8 cellular contexts compared by ENCODE assay signal in the genomic region with DNA sequence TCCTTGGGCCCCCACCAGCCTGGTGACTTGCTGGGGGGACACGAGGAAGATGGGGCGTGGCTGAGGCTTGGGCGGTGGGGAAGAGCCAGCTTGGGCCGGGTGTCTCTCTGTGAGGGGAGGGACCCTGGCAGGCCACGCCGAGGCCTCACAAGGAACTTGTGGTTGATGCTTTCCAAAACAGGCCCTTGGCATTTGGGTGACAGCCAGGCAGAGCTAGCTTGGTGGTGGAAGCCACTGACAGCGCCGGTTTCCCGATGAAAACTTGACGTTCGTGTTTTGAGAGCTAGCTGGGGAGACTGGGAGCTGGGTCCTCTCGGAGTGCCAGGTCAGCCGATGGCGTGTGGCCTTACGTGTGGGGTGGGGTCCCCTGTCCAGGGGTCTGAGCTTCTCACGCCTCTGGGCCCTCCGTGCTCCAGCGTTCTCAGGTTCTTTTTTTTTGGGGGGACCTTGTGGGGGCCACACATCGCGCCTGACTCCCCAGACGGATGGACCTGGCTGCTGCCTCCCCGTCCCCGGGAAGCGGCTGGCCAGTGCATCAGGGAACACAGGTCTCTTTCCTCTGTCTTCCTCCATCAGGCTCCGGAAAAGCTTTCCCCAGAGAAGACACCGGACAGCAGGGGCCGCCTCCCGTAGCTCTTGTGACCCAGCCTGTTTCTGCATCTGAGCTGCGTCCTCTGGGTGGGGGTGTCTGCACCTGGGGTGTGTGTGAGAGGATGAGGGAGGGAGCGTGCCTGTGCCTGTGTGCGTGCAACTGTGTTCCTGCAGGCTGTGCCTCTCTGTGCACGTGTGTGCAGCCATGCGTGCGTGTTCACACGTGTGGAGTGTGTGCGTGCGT.
A peak's percentile ranks its signal among the peaks of the same experiment; 100 is the strongest.
DNase-seq lines count a peak whose midpoint lies in the region; ATAC-seq, FAIRE-seq and TF ChIP-seq lines count a peak whose summit lies in the region.

No MANE protein-coding gene starts in this region.

- no peaks in the 10 kb centered on the region for H3K79me2 ChIP-seq in K562 (ENCODE audit: control insufficient read depth, insufficient read depth, low read length)

- ATAC-seq in GM21390 (IDR thresholded peaks at IDR 0.05; ENCODE audit: unreplicated experiment): peak; percentile 29
- ATAC-seq in K562: peak; percentile 35

- H3K27ac Mint-ChIP-seq in osteocyte (ENCODE audit: unreplicated experiment): no peak overlapping the region

- POLR2A ChIA-PET in K562 (lab: Yijun Ruan, JAX): interaction anchor here (0.6 kb wide), 1 partner anchor 168 kb away, joined by 3 read pairs; no protein-coding TSS in a partner anchor

- peak overlapping the region in 1 of 2 experiments; percentile 35; a peak in 2 of 4 replicates for H3K9ac ChIP-seq in K562 (ENCODE audit: insufficient read depth in 1 of 2, low read depth in 2 of 2, low read length in 2 of 2)

- DNase-seq in EH (ENCODE audit: low read depth) (peak; percentile 41), HL-60 (ENCODE audit: low read depth in 1 of 2, low spot score in 1 of 2) (peak; percentile 11 to 51), K562 (ENCODE audit: extremely low read depth in 1 of 4, low spot score in 3 of 4) (no peak), osteocyte (ENCODE audit: extremely low spot score, unreplicated experiment) (peak; percentile 68), NCI-H82 treated with DMSO at 0.1 percent for 48 hours (lab: John Stamatoyannopoulos, UW; ENCODE audit: unreplicated experiment) (no peak), OCI-M2 (lab: John Stamatoyannopoulos, UW; ENCODE audit: unreplicated experiment) (no peak), A172 (ENCODE audit: low spot score) (no peak)

- H3K4me2 ChIP-seq in K562 (ENCODE audit: insufficient read depth, low read length): no peak overlapping the region

- H3K27me3 Mint-ChIP-seq in osteocyte (ENCODE audit: unreplicated experiment): peaks cover 37% of the 10 kb centered on the region

- H3K4me3 Mint-ChIP-seq in osteocyte (ENCODE audit: unreplicated experiment): no peak overlapping the region

- no peak overlapping the region for H3K27ac ChIP-seq in HL-60 (replicated peaks)
- H3K27ac ChIP-seq in K562 (ENCODE audit: extremely low read depth, low read depth, low read length): no peak overlapping the region

- no peaks in the 10 kb centered on the region for H3K9me3 ChIP-seq in K562 (replicated peaks; ENCODE audit: control insufficient read depth, insufficient read depth, low read depth, low read length)

- FAIRE-seq in K562 (lab: Jason Lieb, UNC): no peak

- intact Hi-C loops in K562 (cut with micrococcal nuclease): no loop called here

- H3K27me3 ChIP-seq in HL-60 (ENCODE audit: insufficient read depth, poor library complexity, severe bottlenecking) (peaks cover 12% of the 10 kb centered on the region), K562 (ENCODE audit: control insufficient read depth in 2 of 2, insufficient read depth in 2 of 2, low read length in 2 of 2) (peaks cover 32 to 52% of the 10 kb centered on the region in 2 experiments; a peak in 4 of 5 replicates)

- no peak overlapping the region for H3K4me3 ChIP-seq in HL-60 (replicated peaks; ENCODE audit: insufficient read depth, low read length)
- H3K4me3 ChIP-seq in K562: no peak overlapping the region

- H3K9me1 ChIP-seq in K562 (ENCODE audit: control insufficient read depth, insufficient read depth, low read length): no peaks in the 10 kb centered on the region

- 8% methylated on average over 33 of the region's 37 CpGs for WGBS in K562 (ENCODE audit: insufficient coverage, low coverage, missing lambda C conversion rate)

- TF ChIP-seq POLR2A in K562 (conservative IDR thresholded peaks at IDR 0.05): no peak

- CTCF ChIA-PET in K562 (lab: Yijun Ruan, JAX; ENCODE audit: low intra/inter-chr PET ratio): no interaction called here

- H3K9me3 Mint-ChIP-seq in osteocyte (ENCODE audit: unreplicated experiment): no peaks in the 10 kb centered on the region

- no peak for TF ChIP-seq CTCF in HL-60 (IDR thresholded peaks at IDR 0.05; ENCODE audit: insufficient read depth, low read length)
- TF ChIP-seq CTCF in K562 (IDR thresholded peaks at IDR 0.05 in 2 of 3, conservative IDR thresholded peaks at IDR 0.05 in 1 of 3; ENCODE audit: insufficient read depth in 2 of 3, low read depth in 1 of 3, low read length in 3 of 3): no peak
- no peak for TF ChIP-seq CTCF in osteocyte (IDR thresholded peaks at IDR 0.05)

- in situ Hi-C loops in K562 (cut with MboI): no loop called here

- no TSS peak for BruUV-seq in K562 (replicated peaks; lab: Mats Ljungman, UMichigan)

- H4K20me1 ChIP-seq in K562 (replicated peaks; ENCODE audit: control insufficient read depth, insufficient read depth, low read length): peaks cover 6% of the 10 kb centered on the region; the same call in 1 of the 2 replicates

- H3K4me1 ChIP-seq in K562 (replicated peaks in 1 of 2; ENCODE audit: control insufficient read depth in 2 of 2, insufficient read depth in 2 of 2, low read length in 2 of 2): peaks cover 0 to 24% of the 10 kb centered on the region in 2 experiments; a peak in 3 of 5 replicates

- H2AFZ ChIP-seq in K562 (ENCODE audit: low read depth, low read length): no peak overlapping the region

- no peaks in the 10 kb centered on the region for H3K36me3 Mint-ChIP-seq in osteocyte (ENCODE audit: unreplicated experiment)

- TF ChIP-seq RAD21 in K562 (CRISPR knock-in tag; conservative IDR thresholded peaks at IDR 0.05 in 1 of 2, IDR thresholded peaks at IDR 0.05 in 1 of 2): no peak

- no peaks in the 10 kb centered on the region for H3K36me3 ChIP-seq in K562 (ENCODE audit: control insufficient read depth, insufficient read depth, low read length)

- TF ChIP-seq EP300 in K562 (IDR thresholded peaks at IDR 0.05; ENCODE audit: low read length): no peak

- H3K4me1 Mint-ChIP-seq in osteocyte (ENCODE audit: unreplicated experiment): no peaks in the 10 kb centered on the region

TF ChIP-seq in K562, 482 proteins besides CTCF, POLR2A, EP300 and RAD21:
- TF ChIP-seq FOXA1 (IDR thresholded peaks at IDR 0.05; ENCODE audit: borderline replicate concordance): no peak
- TF ChIP-seq ADNP (tag; IDR thresholded peaks at IDR 0.05): no peak
- TF ChIP-seq, protein P1, sequence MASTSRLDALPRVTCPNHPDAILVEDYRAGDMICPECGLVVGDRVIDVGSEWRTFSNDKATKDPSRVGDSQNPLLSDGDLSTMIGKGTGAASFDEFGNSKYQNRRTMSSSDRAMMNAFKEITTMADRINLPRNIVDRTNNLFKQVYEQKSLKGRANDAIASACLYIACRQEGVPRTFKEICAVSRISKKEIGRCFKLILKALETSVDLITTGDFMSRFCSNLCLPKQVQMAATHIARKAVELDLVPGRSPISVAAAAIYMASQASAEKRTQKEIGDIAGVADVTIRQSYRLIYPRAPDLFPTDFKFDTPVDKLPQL (IDR thresholded peaks at IDR 0.05; ENCODE audit: extremely low read depth, insufficient read length): no peak
- no peak for TF ChIP-seq NR1H2 (CRISPR knock-in tag; IDR thresholded peaks at IDR 0.05)
- TF ChIP-seq EP400 (IDR thresholded peaks at IDR 0.05): no peak
- TF ChIP-seq, protein P2, sequence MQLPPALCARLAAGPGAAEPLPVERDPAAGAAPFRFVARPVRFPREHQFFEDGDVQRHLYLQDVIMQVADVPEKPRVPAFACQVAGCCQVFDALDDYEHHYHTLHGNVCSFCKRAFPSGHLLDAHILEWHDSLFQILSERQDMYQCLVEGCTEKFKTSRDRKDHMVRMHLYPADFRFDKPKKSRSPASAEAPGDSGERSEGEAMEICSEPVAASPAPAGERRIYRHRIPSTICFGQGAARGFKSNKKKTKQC (CRISPR knock-in tag; IDR thresholded peaks at IDR 0.05): no peak
- TF ChIP-seq ZNF175 (CRISPR knock-in tag; IDR thresholded peaks at IDR 0.05; ENCODE audit: low read depth): no peak
- TF ChIP-seq, protein P3, sequence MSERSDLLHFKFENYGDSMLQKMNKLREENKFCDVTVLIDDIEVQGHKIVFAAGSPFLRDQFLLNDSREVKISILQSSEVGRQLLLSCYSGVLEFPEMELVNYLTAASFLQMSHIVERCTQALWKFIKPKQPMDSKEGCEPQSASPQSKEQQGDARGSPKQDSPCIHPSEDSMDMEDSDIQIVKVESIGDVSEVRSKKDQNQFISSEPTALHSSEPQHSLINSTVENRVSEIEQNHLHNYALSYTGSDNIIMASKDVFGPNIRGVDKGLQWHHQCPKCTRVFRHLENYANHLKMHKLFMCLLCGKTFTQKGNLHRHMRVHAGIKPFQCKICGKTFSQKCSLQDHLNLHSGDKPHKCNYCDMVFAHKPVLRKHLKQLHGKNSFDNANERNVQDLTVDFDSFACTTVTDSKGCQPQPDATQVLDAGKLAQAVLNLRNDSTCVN (CRISPR knock-in tag; IDR thresholded peaks at IDR 0.05): no peak
- TF ChIP-seq DDX20 (tag; IDR thresholded peaks at IDR 0.05; ENCODE audit: low read depth): no peak

Comparison
In these comparisons a context has a peak if more than half of its experiments do, and no peak if none do; other contexts are left out.
1. DNase-seq: peak in EH (single experiment), HL-60 (2 of 2) and osteocyte (single experiment); none in K562 (0 of 4), NCI-H82 treated with DMSO at 0.1 percent for 48 hours (single experiment), OCI-M2 (single experiment) and A172 (single experiment).